Comparison of ENCODE assay signal across 19 cellular contexts in genomic region chr14:94121485-94121884, GRCh38.
"Had no signal": no experiment of that assay in that cellular context is flagged by ENCODE, and none has a peak within 500 bp of the region (broad histone marks: within the 10 kb centered on the region; RNA-seq: fewer than 3 reads in every experiment).

No MANE protein-coding gene starts in this region.

- H3K27ac ChIP-seq: body of pancreas, gastroesophageal sphincter, neutrophil, SK-N-MC had no signal

- H3K36me3 ChIP-seq: neutrophil had no signal

- H3K27me3 ChIP-seq: body of pancreas, heart right ventricle had no signal

- DNase-seq: activated CD4-positive, alpha-beta T cell treated with anti-CD3 and anti-CD28 coated beads for 36 hours; activated CD4-positive, alpha-beta T cell treated with anti-CD3 and anti-CD28 coated beads, Interleukin-2, amount 50 U/mL, for 48 hours; activated naive CD4-positive, alpha-beta T cell; activated naive CD8-positive, alpha-beta T cell treated with anti-CD3 and anti-CD28 coated beads, Interleukin-2, amount 10 ng/mL, durations not matched to agents 7 days and 5 days; amygdala; caudate nucleus; heart right ventricle; mesendoderm; naive thymus-derived CD8-positive, alpha-beta T cell; posterior cingulate gyrus; retina; small intestine; stimulated activated CD4-positive, alpha-beta T cell treated with anti-CD3 and anti-CD28 coated beads, Interleukin-4, amount 100 ng/mL, for 1 hour; stimulated activated naive CD8-positive, alpha-beta T cell treated with anti-CD3 and anti-CD28 coated beads, Interleukin-15, amount 100 ng/mL, for 72 hours had no signal

- H3K4me3 ChIP-seq: body of pancreas, gastroesophageal sphincter, heart right ventricle, SK-N-MC had no signal

- H3K4me1 ChIP-seq: body of pancreas, gastroesophageal sphincter, heart right ventricle had no signal

- H3K9me3 ChIP-seq: neutrophil had no signal

- ATAC-seq: activated CD4-positive, alpha-beta T cell treated with anti-CD3 and anti-CD28 coated beads for 36 hours; body of pancreas; gastroesophageal sphincter; naive thymus-derived CD8-positive, alpha-beta T cell; stimulated activated naive CD8-positive, alpha-beta T cell treated with anti-CD3 and anti-CD28 coated beads, Interleukin-15, amount 100 ng/mL, for 72 hours; WTC11 had no signal
